ENCODE assay signal across 1 cellular context in the genomic region with DNA sequence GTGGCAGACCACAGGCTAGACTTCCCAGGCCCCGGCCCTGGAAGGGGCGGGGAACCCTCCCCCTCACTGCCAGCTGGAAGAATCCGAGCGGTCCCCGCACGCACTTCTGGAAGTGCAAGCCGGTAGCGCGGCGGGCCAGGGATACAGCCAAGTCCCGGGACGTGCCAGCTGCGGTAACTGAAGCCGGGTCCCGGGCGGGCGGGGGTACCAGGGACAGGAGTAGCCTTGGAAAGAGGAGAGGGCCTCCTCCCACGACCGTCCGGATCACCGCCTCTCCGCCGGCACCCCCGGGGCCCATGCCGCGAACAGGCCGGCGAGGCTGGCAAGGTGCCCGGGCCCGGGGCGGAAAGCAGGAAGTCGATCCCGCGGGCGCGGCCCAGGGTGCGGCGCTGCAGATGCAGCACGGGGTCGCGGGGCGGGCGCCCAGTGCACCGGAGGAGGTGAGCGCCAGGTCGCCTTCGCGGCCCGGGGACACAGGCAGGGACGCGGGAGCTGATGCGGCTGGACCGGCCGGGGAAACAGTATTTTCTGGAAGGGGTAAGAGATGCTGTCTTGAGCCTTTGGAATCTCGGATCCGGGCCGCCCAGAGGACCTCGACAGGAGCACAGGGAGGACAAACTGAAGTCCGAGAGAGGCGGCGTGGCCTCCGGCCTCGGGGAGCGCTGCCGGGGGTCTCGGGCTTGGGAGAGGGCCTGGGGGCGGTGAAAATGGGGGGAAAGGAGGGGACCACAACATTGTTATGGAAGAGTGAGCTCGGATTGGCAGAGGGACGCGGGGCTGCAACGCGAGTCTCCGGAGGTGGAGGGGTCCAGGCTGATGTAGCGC.
TF ChIP-seq lines count a peak whose summit lies in the region.

No MANE protein-coding gene starts in this region.

TF ChIP-seq in GM23338, 12 proteins besides CTCF, POLR2A, EP300 and RAD21 (continued from another document):
- TF ChIP-seq REST (IDR thresholded peaks at IDR 0.05; ENCODE audit: unreplicated experiment) (no peak), ZNF331 (CRISPR knock-in tag; IDR thresholded peaks at IDR 0.05; ENCODE audit: low read depth) (no peak)
TF ChIP-seq in GM23338: peak in this region for 0.
